ENCODE assay signal across 12 cellular contexts in the genomic region with DNA sequence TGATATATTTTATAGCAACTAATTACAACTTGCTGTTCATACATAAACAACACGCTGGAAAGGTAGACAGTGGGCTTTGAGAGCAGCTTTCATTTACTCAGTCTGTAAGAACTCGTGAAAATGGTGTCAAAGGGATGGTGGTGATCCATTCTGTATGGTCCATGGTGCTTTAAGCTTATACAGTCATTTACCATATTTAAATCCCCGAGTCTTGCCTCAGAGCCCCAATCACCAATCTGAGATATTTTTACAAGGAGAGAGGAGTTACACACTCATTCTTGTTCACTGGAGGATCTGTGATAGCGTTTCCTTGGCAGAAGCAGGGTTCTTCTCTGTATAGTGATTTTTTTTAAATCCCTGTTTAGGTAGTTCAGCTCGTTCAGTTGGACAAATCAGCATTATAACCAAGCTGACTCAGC.
DNase-seq lines count a peak whose midpoint lies in the region; ATAC-seq and TF ChIP-seq lines count a peak whose summit lies in the region.
"Had no signal": no experiment of that assay in that cellular context is flagged by ENCODE, and none has a peak within 500 bp of the region (broad histone marks: within the 10 kb centered on the region; RNA-seq: fewer than 3 reads in every experiment).

No MANE protein-coding gene starts in this region.

- H3K9me3 Mint-ChIP-seq in Caco-2 (ENCODE audit: unreplicated experiment), result no peaks in the 10 kb centered on the region
- H3K9me3 Mint-ChIP-seq: activated T-cell treated with anti-CD3 and anti-CD28 coated beads, Interleukin-2, amount 50 U/mL, for 4 hours; endodermal cell had no signal

- H4K20me1 ChIP-seq in hepatocyte (ENCODE audit: insufficient read depth, poor library complexity, severe bottlenecking), result no peaks in the 10 kb centered on the region

- no peak overlapping the region for H3K27ac Mint-ChIP-seq in Caco-2 (ENCODE audit: unreplicated experiment)
- H3K27ac Mint-ChIP-seq: endodermal cell had no signal

- H3K36me3 Mint-ChIP-seq in Caco-2 (ENCODE audit: insufficient read depth, unreplicated experiment), result no peaks in the 10 kb centered on the region

- ATAC-seq in HG02623 (IDR thresholded peaks at IDR 0.05; ENCODE audit: unreplicated experiment), result no peak
- ATAC-seq: activated T-cell treated with anti-CD3 and anti-CD28 coated beads, Interleukin-2, amount 50 U/mL, for 4 hours had no signal

- CTCF ChIA-PET in Caco-2 (lab: Charles Lee), result no interaction called here

- no peak overlapping the region for H3K27ac ChIP-seq in hepatocyte
- peak overlapping the region in 3 of 5 donors; percentile 13 to 64 (median 24) for H3K27ac ChIP-seq in stomach
- H3K27ac ChIP-seq in effector memory CD4-positive, alpha-beta T cell (ENCODE audit: insufficient read depth, low read length, poor library complexity, severe bottlenecking), result no peak overlapping the region

- BruUV-seq in Caco-2 (replicated peaks; lab: Mats Ljungman, UMichigan), result no TSS peak

- in situ Hi-C loops in astrocyte of the spinal cord (cut with HindIII; ENCODE audit: low sequenced_read_pairs), result no loop called here

- no peaks in the 10 kb centered on the region for H3K27me3 Mint-ChIP-seq in Caco-2 (ENCODE audit: insufficient read depth, unreplicated experiment)

- TF ChIP-seq EP300 in stomach (IDR thresholded peaks at IDR 0.05), result no peak

- TF ChIP-seq POLR2A in stomach (IDR thresholded peaks at IDR 0.05), result no peak

- peaks cover 12% of the 10 kb centered on the region for H3K79me2 ChIP-seq in hepatocyte

- H3K27me3 ChIP-seq in hepatocyte (no peaks in the 10 kb centered on the region), stomach (no peaks in the 10 kb centered on the region), Caco-2 (replicated peaks; ENCODE audit: control insufficient read depth, insufficient read depth, low read length) (no peaks in the 10 kb centered on the region)
- H3K27me3 ChIP-seq in effector memory CD4-positive, alpha-beta T cell (replicated peaks; ENCODE audit: control insufficient read depth, insufficient read depth, low read length, poor library complexity, severe bottlenecking), result no peaks in the 10 kb centered on the region

- 64% methylated on average over 5 of the region's 5 CpGs for WGBS in hepatocyte (ENCODE audit: low lambda C conversion rate, missing lambda C conversion rate)
- 37 to 48% (median 40%) methylated on average over 5 of the region's 5 CpGs for WGBS in stomach, 5 donors

- peak overlapping the region; percentile 40 for H3K4me3 ChIP-seq in LNCaP clone FGC (ENCODE audit: low read depth, low read length)
- H3K4me3 ChIP-seq in astrocyte of the spinal cord (ENCODE audit: low read depth, low read length), result peak overlapping the region; percentile 25
- H3K4me3 ChIP-seq in hepatocyte, result no peak overlapping the region
- peak overlapping the region; percentile 9 to 23 (median 12) for H3K4me3 ChIP-seq in stomach
- H3K4me3 ChIP-seq in effector memory CD4-positive, alpha-beta T cell (ENCODE audit: insufficient read depth, low read depth, low read length, poor library complexity, severe bottlenecking), result no peak overlapping the region
- no peak overlapping the region for H3K4me3 ChIP-seq in Caco-2 (ENCODE audit: low read depth, low read length)

- no peaks in the 10 kb centered on the region for H3K9me2 ChIP-seq in hepatocyte (replicated peaks; ENCODE audit: insufficient read depth)

- POLR2A ChIA-PET in Caco-2 (lab: Charles Lee), result no interaction called here

- DNase-seq in LNCaP clone FGC (ENCODE audit: low read depth) (no peak), astrocyte of the spinal cord (ENCODE audit: low read depth, low spot score) (peak; percentile 72), hepatocyte (ENCODE audit: low spot score) (no peak), stomach (no peak), Caco-2 (no peak)
- no peak for DNase-seq in effector CD8-positive, alpha-beta T cell (lab: John Stamatoyannopoulos, UW)
- DNase-seq in effector memory CD4-positive, alpha-beta T cell, result no peak
- DNase-seq: activated T-cell treated with anti-CD3 and anti-CD28 coated beads, Interleukin-2, amount 50 U/mL, for 4 hours; endodermal cell; NCI-H524 treated with DMSO at 0.1 percent for 48 hours; stimulated activated CD4-positive, alpha-beta T cell treated with anti-CD3 and anti-CD28 coated beads, Interleukin-4, amount 100 ng/mL, for 4 hours had no signal

- no peaks in the 10 kb centered on the region for H3K4me1 Mint-ChIP-seq in Caco-2 (ENCODE audit: low read depth, unreplicated experiment)

- no peak for TF ChIP-seq CTCF in LNCaP clone FGC (IDR thresholded peaks at IDR 0.05; ENCODE audit: control insufficient read depth, extremely low read depth, insufficient read depth)
- TF ChIP-seq CTCF in astrocyte of the spinal cord (IDR thresholded peaks at IDR 0.05; ENCODE audit: low read depth, low read length), result no peak
- no peak for TF ChIP-seq CTCF in hepatocyte (IDR thresholded peaks at IDR 0.05; ENCODE audit: poor library complexity)
- no peak for TF ChIP-seq CTCF in stomach (IDR thresholded peaks at IDR 0.05)
- no peak for TF ChIP-seq CTCF in Caco-2 (IDR thresholded peaks at IDR 0.05; ENCODE audit: insufficient read depth in 1 of 2, low read depth in 1 of 2, low read length in 1 of 2, severe bottlenecking in 1 of 2, unreplicated experiment in 1 of 2)

- intact Hi-C loops in stomach (cut with DNase I; ENCODE audit: low total_unique reads), result no loop called here
- intact Hi-C loops in Caco-2 (cut with micrococcal nuclease; ENCODE audit: unreplicated experiment), result no loop called here

- peak overlapping the region; percentile 45 for H3K4me2 ChIP-seq in hepatocyte

- no peak overlapping the region for H3K4me3 Mint-ChIP-seq in Caco-2 (ENCODE audit: unreplicated experiment)
- H3K4me3 Mint-ChIP-seq: activated T-cell treated with anti-CD3 and anti-CD28 coated beads, Interleukin-2, amount 50 U/mL, for 4 hours; endodermal cell had no signal

- no peak overlapping the region for H2AFZ ChIP-seq in hepatocyte

- H3K9me3 ChIP-seq in hepatocyte (ENCODE audit: low read depth), result no peaks in the 10 kb centered on the region
- no peaks in the 10 kb centered on the region for H3K9me3 ChIP-seq in stomach
- H3K9me3 ChIP-seq in effector memory CD4-positive, alpha-beta T cell (ENCODE audit: control insufficient read depth, low read length), result no peaks in the 10 kb centered on the region
- no peaks in the 10 kb centered on the region for H3K9me3 ChIP-seq in Caco-2

- H3K4me1 ChIP-seq in hepatocyte (ENCODE audit: insufficient read depth), result no peaks in the 10 kb centered on the region
- peaks cover 0 to 45% (median 24%) of the 10 kb centered on the region in 4 donors for H3K4me1 ChIP-seq in stomach
- no peaks in the 10 kb centered on the region for H3K4me1 ChIP-seq in effector memory CD4-positive, alpha-beta T cell (ENCODE audit: control insufficient read depth, insufficient read depth, low read length, poor library complexity, severe bottlenecking)
- H3K4me1 ChIP-seq in Caco-2, result no peaks in the 10 kb centered on the region

- H3K36me3 ChIP-seq in hepatocyte (replicated peaks; ENCODE audit: insufficient read depth, low read depth), result no peaks in the 10 kb centered on the region
- H3K36me3 ChIP-seq in stomach, result no peaks in the 10 kb centered on the region
- H3K36me3 ChIP-seq in effector memory CD4-positive, alpha-beta T cell (ENCODE audit: control insufficient read depth, insufficient read depth, low read length), result no peaks in the 10 kb centered on the region
- no peaks in the 10 kb centered on the region for H3K36me3 ChIP-seq in Caco-2 (ENCODE audit: control insufficient read depth, insufficient read depth, low read length)

Comparison
In these comparisons a context has a peak if more than half of its experiments do, and no peak if none do; other contexts are left out.
1. H3K4me3 ChIP-seq: peak in LNCaP clone FGC (single experiment), astrocyte of the spinal cord (single experiment) and stomach (4 of 4); none in hepatocyte (single experiment), effector memory CD4-positive, alpha-beta T cell (single experiment) and Caco-2 (single experiment).
2. H3K27ac ChIP-seq: peak in stomach (3 of 5); none in hepatocyte (single experiment) and effector memory CD4-positive, alpha-beta T cell (single experiment).